ENCODE assay signal across 8 cellular contexts in genomic region chrX:15853586-15854079, GRCh38. TPM values are rescaled to one million over a fixed set of nuclear protein-coding genes. Genes with fewer than 3 reads are reported as not detected.
DNase-seq lines count a peak whose midpoint lies in the region; ATAC-seq, FAIRE-seq and TF ChIP-seq lines count a peak whose summit lies in the region.

No MANE protein-coding gene starts in this region.

- ATAC-seq in Panc1 (no peak), pancreas (no peak), GM19328 (IDR thresholded peaks at IDR 0.05; ENCODE audit: unreplicated experiment) (no peak), GM19023 (IDR thresholded peaks at IDR 0.05; ENCODE audit: unreplicated experiment) (no peak)

- TF ChIP-seq CTCF in GM06990 (IDR thresholded peaks at IDR 0.05; ENCODE audit: insufficient read depth, low read length, poor library complexity, severe bottlenecking) (no peak), Panc1 (IDR thresholded peaks at IDR 0.05) (no peak), endothelial cell of umbilical vein (IDR thresholded peaks at IDR 0.05; ENCODE audit: extremely low read depth in 1 of 2, insufficient read depth in 1 of 2, low read depth in 1 of 2, low read length in 2 of 2) (no peak), pancreas (IDR thresholded peaks at IDR 0.05) (no peak)

- intact Hi-C loops in Panc1 (cut with micrococcal nuclease; ENCODE audit: unreplicated experiment): no loop called here
- intact Hi-C loops in endothelial cell of umbilical vein (cut with micrococcal nuclease): loop anchor here (1.0 to 10.0 kb wide), 7 partner anchors 63 to 1881 kb away; partner anchors contain the start of gene SCML1
- intact Hi-C loops in pancreas (cut with DNase I): no loop called here

- CTCF ChIA-PET in Panc1 (lab: Charles Lee): no interaction called here
- CTCF ChIA-PET in endothelial cell of umbilical vein (lab: Charles Lee): no interaction called here

- H3K27ac ChIP-seq in Panc1 (ENCODE audit: low read length) (peak overlapping the region; percentile 7; the same call in 1 of the 2 replicates), endothelial cell of umbilical vein (ENCODE audit: insufficient read depth, low read depth, low read length) (peak overlapping the region; percentile 21), pancreas (peak overlapping the region in 1 of 4 donors; percentile 87)

- H4K20me1 ChIP-seq in endothelial cell of umbilical vein (replicated peaks; ENCODE audit: control insufficient read depth, extremely low read depth, insufficient read depth, low read length): no peaks in the 10 kb centered on the region

- no peaks in the 10 kb centered on the region for H3K27me3 ChIP-seq in GM06990 (replicated peaks; ENCODE audit: control insufficient read depth, insufficient read depth, low read length)
- H3K27me3 ChIP-seq in Panc1 (ENCODE audit: control insufficient read depth, insufficient read depth, low read length): no peaks in the 10 kb centered on the region
- H3K27me3 ChIP-seq in endothelial cell of umbilical vein (ENCODE audit: control insufficient read depth in 2 of 2, insufficient read depth in 2 of 2, low read length in 2 of 2): no peaks in the 10 kb centered on the region
- peaks cover 0 to 18% (median 0%) of the 10 kb centered on the region in 4 donors for H3K27me3 ChIP-seq in pancreas

- BruUV-seq in Panc1 (replicated peaks; lab: Mats Ljungman, UMichigan): no TSS peak
- TSS peak; percentile 48 for BruUV-seq in endothelial cell of umbilical vein (replicated peaks; lab: Mats Ljungman, UMichigan)

- WGBS in pancreas, 2 donors: 16 to 21% methylated on average over 14 of the region's 14 CpGs

- H3K36me3 ChIP-seq in GM06990 (ENCODE audit: control insufficient read depth, insufficient read depth, low read length) (0 out of 2 replicates have a peak, but pooled peaks cover 1% of the 10 kb centered on the region), Panc1 (ENCODE audit: control insufficient read depth, insufficient read depth, low read length) (no peaks in the 10 kb centered on the region), endothelial cell of umbilical vein (ENCODE audit: control insufficient read depth in 2 of 2, extremely low read depth in 1 of 2, insufficient read depth in 2 of 2, low read length in 2 of 2) (no peaks in the 10 kb centered on the region), pancreas (no peaks in the 10 kb centered on the region)

- peak overlapping the region; percentile 1 for H2AFZ ChIP-seq in endothelial cell of umbilical vein (ENCODE audit: low read depth, low read length)

- FAIRE-seq in endothelial cell of umbilical vein (lab: Jason Lieb, UNC) (no peak), pancreas (lab: Jason Lieb, UNC) (no peak)

- H3K9me3 ChIP-seq in Panc1 (ENCODE audit: control insufficient read depth, insufficient read depth, low read depth, low read length) (no peaks in the 10 kb centered on the region), endothelial cell of umbilical vein (replicated peaks; ENCODE audit: control insufficient read depth, insufficient read depth, low read length) (no peaks in the 10 kb centered on the region), pancreas (no peaks in the 10 kb centered on the region)

- H3K4me2 ChIP-seq in endothelial cell of umbilical vein (ENCODE audit: insufficient read depth, low read length): peak overlapping the region; percentile 81

- in situ Hi-C loops in Panc1 (cut with HindIII; ENCODE audit: low pct_unique_long_range_greater_than_20kb, low sequenced_read_pairs): no loop called here

- no peak for TF ChIP-seq POLR2A in endothelial cell of umbilical vein (IDR thresholded peaks at IDR 0.05; ENCODE audit: low read depth, low read length)

- DNase-seq in GM06990 (ENCODE audit: extremely low read depth, insufficient read length) (no peak), Panc1 (ENCODE audit: low read depth, low spot score) (no peak), endothelial cell of umbilical vein (ENCODE audit: low read depth, low spot score) (peak; percentile 25), pancreas (no peak), foreskin melanocyte (no peak)
- no peak for DNase-seq in activated CD4-positive, alpha-beta T cell treated with anti-CD3 and anti-CD28 coated beads, Interleukin-2, amount 50 U/mL, for 4 hours

- H3K79me2 ChIP-seq in endothelial cell of umbilical vein (ENCODE audit: control insufficient read depth, insufficient read depth, low read length): peaks cover 5% of the 10 kb centered on the region

- H3K4me3 ChIP-seq in GM06990 (replicated peaks; ENCODE audit: low read depth, low read length) (peak overlapping the region; percentile 86), Panc1 (ENCODE audit: low read depth in 2 of 2, low read length in 2 of 2) (peak overlapping the region; percentile 56 to 66), endothelial cell of umbilical vein (replicated peaks in 1 of 3; ENCODE audit: insufficient read depth in 1 of 3, low read depth in 1 of 3, low read length in 3 of 3) (peak overlapping the region; percentile 17 to 84 (median 79)), pancreas (peak overlapping the region; percentile 69 to 90 (median 80))

- POLR2A ChIA-PET in Panc1 (lab: Charles Lee) (no interaction called here), endothelial cell of umbilical vein (lab: Charles Lee) (no interaction called here)

- dilution Hi-C loops in endothelial cell of umbilical vein (cut with MboI; ENCODE audit: extremely low pct_ligation_motif_present, low sequenced_read_pairs): no loop called here

- H3K9ac ChIP-seq in endothelial cell of umbilical vein (replicated peaks; ENCODE audit: extremely low read depth, insufficient read depth, low read length): peak overlapping the region; percentile 60

- no peaks in the 10 kb centered on the region for H3K9me1 ChIP-seq in endothelial cell of umbilical vein (replicated peaks; ENCODE audit: control insufficient read depth, extremely low read depth, insufficient read depth, low read length)

- no peaks in the 10 kb centered on the region for H3K4me1 ChIP-seq in Panc1 (ENCODE audit: control insufficient read depth, insufficient read depth, low read length)
- H3K4me1 ChIP-seq in endothelial cell of umbilical vein (ENCODE audit: control insufficient read depth, extremely low read depth, insufficient read depth, low read length): peaks cover 14% of the 10 kb centered on the region
- H3K4me1 ChIP-seq in pancreas: peaks cover 0 to 10% (median 3%) of the 10 kb centered on the region in 3 donors

TF ChIP-seq in endothelial cell of umbilical vein, 7 proteins besides CTCF, POLR2A, EP300 and RAD21:
- TF ChIP-seq FOS (IDR thresholded peaks at IDR 0.05; ENCODE audit: borderline replicate concordance, insufficient read depth, low read length): no peak

RNA-seq across cellular contexts. Expression of gene AP1S2, which starts 1.0 kb away (rescaled TPM):
- total RNA-seq in Panc1 (2021; ENCODE audit: unreplicated experiment) (14.7 TPM), endothelial cell of umbilical vein (25.0 and 37.3 TPM in 2 replicates), pancreas (10 to 100 TPM in 2 of 6 donors, 1 to 10 TPM in 4; 4.8 to 17.5 (median 6.8) TPM)
- polyA plus RNA-seq in Panc1 (2012; ENCODE audit: insufficient read length): 7.1 TPM
- polyA plus RNA-seq in endothelial cell of umbilical vein (12.5 and 21.0 TPM in 2 replicates), pancreas (1 to 10 TPM; 4.0 to 8.3 TPM)
- polyA plus RNA-seq in endothelial cell of umbilical vein (2011; cell fraction: cytosol; rRNA removed): 25.1 and 25.6 TPM in 2 replicates
- 16.1 and 24.4 TPM in 2 replicates for polyA plus RNA-seq in endothelial cell of umbilical vein (2011; cell fraction: nucleus; rRNA removed)
- polyA plus RNA-seq in endothelial cell of umbilical vein (2012): 24.2 and 36.3 TPM in 2 replicates
- polyA minus RNA-seq in endothelial cell of umbilical vein: 24.4 and 46.8 TPM in 2 replicates
- polyA minus RNA-seq in endothelial cell of umbilical vein (2011; cell fraction: cytosol; rRNA and poly(A)+ RNA removed): 6.8 TPM
- 13.6 and 13.7 TPM in 2 replicates for polyA minus RNA-seq in endothelial cell of umbilical vein (2011; cell fraction: nucleus; rRNA and poly(A)+ RNA removed)
